In the genomic region with DNA sequence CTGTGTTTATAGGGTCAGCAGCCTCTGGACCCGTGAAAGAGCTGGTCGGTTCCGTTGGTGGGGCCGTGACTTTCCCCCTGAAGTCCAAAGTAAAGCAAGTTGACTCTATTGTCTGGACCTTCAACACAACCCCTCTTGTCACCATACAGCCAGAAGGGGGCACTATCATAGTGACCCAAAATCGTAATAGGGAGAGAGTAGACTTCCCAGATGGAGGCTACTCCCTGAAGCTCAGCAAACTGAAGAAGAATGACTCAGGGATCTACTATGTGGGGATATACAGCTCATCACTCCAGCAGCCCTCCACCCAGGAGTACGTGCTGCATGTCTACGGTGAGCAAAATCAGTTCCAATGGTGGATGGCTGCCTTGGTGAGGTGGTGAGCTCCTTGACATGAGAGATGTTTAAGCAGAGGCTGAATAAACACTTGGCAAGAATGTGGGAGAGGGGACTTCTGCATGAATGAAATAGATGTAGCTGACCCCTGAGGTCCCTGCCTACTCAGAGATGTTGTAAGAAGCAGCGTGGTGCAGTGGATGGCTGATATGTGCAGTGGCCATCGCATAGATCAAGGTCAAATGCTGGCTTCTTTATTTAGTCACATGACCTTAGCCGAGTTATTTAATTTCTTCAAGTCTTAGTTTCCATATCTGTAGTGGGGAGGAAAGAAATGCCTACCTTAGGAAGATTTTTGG, we compare ENCODE assay signal across 7 cellular contexts. TPM values are rescaled to one million over a fixed set of nuclear protein-coding genes. Genes with fewer than 3 reads are reported as not detected.
DNase-seq lines count a peak whose midpoint lies in the region; ATAC-seq and TF ChIP-seq lines count a peak whose summit lies in the region.

No MANE protein-coding gene starts in this region.

- TF ChIP-seq CTCF in GM12865 (IDR thresholded peaks at IDR 0.05; ENCODE audit: insufficient read depth, low read depth, low read length, missing control alignments) (peak; percentile 41), KMS-11 (conservative IDR thresholded peaks at IDR 0.05; ENCODE audit: low read depth, low read length) (peak; percentile 80), mucosa of descending colon (IDR thresholded peaks at IDR 0.05) (no peak), foreskin fibroblast (IDR thresholded peaks at IDR 0.05; ENCODE audit: low read depth, low read length) (no peak)

- no peak overlapping the region for H3K9ac ChIP-seq in KMS-11

- H3K4me3 ChIP-seq in GM12865 (ENCODE audit: low read depth, low read length) (no peak overlapping the region), KMS-11 (IDR thresholded peaks at IDR 0.05; ENCODE audit: insufficient read depth, low read depth, low read length) (no peak overlapping the region), mucosa of descending colon (no peak overlapping the region), foreskin fibroblast (ENCODE audit: low read depth in 1 of 2, low read length in 2 of 2) (no peak overlapping the region)

- DNase-seq in GM12865 (ENCODE audit: low read depth) (peak; percentile 29), amniotic epithelial cell (ENCODE audit: low read depth) (peak; percentile 67), mucosa of descending colon (no peak), foreskin fibroblast (no peak), NCI-H146 (lab: John Stamatoyannopoulos, UW) (no peak)

- ATAC-seq in mucosa of descending colon (peak; percentile 21), HG02571 (IDR thresholded peaks at IDR 0.05; ENCODE audit: unreplicated experiment) (no peak)

- no peak overlapping the region for H3K27ac ChIP-seq in KMS-11

- intact Hi-C loops in mucosa of descending colon (cut with DNase I, micrococcal nuclease) = no loop called here

- H3K9me3 ChIP-seq in mucosa of descending colon = no peaks in the 10 kb centered on the region

- H3K79me2 ChIP-seq in KMS-11 (ENCODE audit: insufficient read depth, low read depth) = no peaks in the 10 kb centered on the region

- H3K4me1 ChIP-seq in KMS-11 (ENCODE audit: low read depth, poor library complexity, severe bottlenecking) (no peaks in the 10 kb centered on the region), mucosa of descending colon (ENCODE audit: low read depth) (no peaks in the 10 kb centered on the region)

- no peaks in the 10 kb centered on the region; the same call in 1 of the 2 replicates for H3K27me3 ChIP-seq in KMS-11 (ENCODE audit: insufficient read depth, low read depth)

- H2AFZ ChIP-seq in KMS-11 (ENCODE audit: low read depth) = no peak overlapping the region

- H4K20me1 ChIP-seq in KMS-11 (ENCODE audit: insufficient read depth) = no peaks in the 10 kb centered on the region

- H3K36me3 ChIP-seq in KMS-11 (ENCODE audit: insufficient read depth) (no peaks in the 10 kb centered on the region), mucosa of descending colon (ENCODE audit: low read depth) (no peaks in the 10 kb centered on the region)

- H3K4me2 ChIP-seq in KMS-11 = no peak overlapping the region

RNA-seq across cellular contexts. Expression of gene SLAMF7, which starts 9.3 kb away (rescaled TPM):
- 10 to 100 TPM in 2 of 3 donors, 1 to 10 TPM in 1; 6.4 to 12.7 (median 10.1) TPM for total RNA-seq in mucosa of descending colon

RNA-seq across cellular contexts. Expression of gene CD48, which starts 36.7 kb away (rescaled TPM):
- 1 to 10 TPM; 5.9 to 8.6 (median 6.1) TPM for total RNA-seq in mucosa of descending colon

RNA-seq across cellular contexts. Expression of gene LY9, which starts 47.6 kb away (rescaled TPM):
- total RNA-seq in mucosa of descending colon = 1 to 10 TPM; 1.3 to 2.5 (median 2.3) TPM

Comparison
In these comparisons a context has a peak if more than half of its experiments do, and no peak if none do; other contexts are left out.
1. DNase-seq: peak in GM12865 (single experiment) and amniotic epithelial cell (single experiment); none in mucosa of descending colon (0 of 3), foreskin fibroblast (0 of 2) and NCI-H146 (single experiment).
2. CTCF ChIP-seq: peak in GM12865 (single experiment) and KMS-11 (single experiment); none in mucosa of descending colon (single experiment) and foreskin fibroblast (single experiment).